Comparison of ENCODE assay signal across 8 cellular contexts in genomic region chr1:234975122-234975940, GRCh38.
A peak's percentile ranks its signal among the peaks of the same experiment; 100 is the strongest.
DNase-seq lines count a peak whose midpoint lies in the region; ATAC-seq lines count a peak whose summit lies in the region.

No MANE protein-coding gene starts in this region.

- H3K36me3 ChIP-seq in skeletal muscle tissue (ENCODE audit: control insufficient read depth in 3 of 3, insufficient read depth in 3 of 3, low read length in 3 of 3), result no peaks in the 10 kb centered on the region

- H3K27ac ChIP-seq in skeletal muscle tissue (ENCODE audit: low read depth, low read length), result peak overlapping the region; percentile 73

- H3K27me3 ChIP-seq in skeletal muscle tissue (ENCODE audit: control insufficient read depth in 3 of 3, insufficient read depth in 3 of 3, low read length in 3 of 3), result no peaks in the 10 kb centered on the region

- peaks cover 56 to 96% (median 72%) of the 10 kb centered on the region in 3 donors for H3K4me1 ChIP-seq in skeletal muscle tissue (ENCODE audit: control insufficient read depth in 3 of 3, insufficient read depth in 3 of 3, low read length in 3 of 3)

- H3K4me3 ChIP-seq in skeletal muscle tissue (ENCODE audit: low read length in 3 of 3), result no peak overlapping the region

- DNase-seq in AG08396 (ENCODE audit: low spot score), result peak; percentile 39
- peak; percentile 93 for DNase-seq in HT-29 (ENCODE audit: low spot score)
- DNase-seq in SKM-1 (lab: John Stamatoyannopoulos, UW; ENCODE audit: unreplicated experiment), result peak; percentile 88
- peak; percentile 93 for DNase-seq in fibroblast of peridontal ligament (ENCODE audit: extremely low read depth)
- no peak for DNase-seq in occipital lobe (lab: John Stamatoyannopoulos, UW)

- H3K9me3 ChIP-seq in skeletal muscle tissue (ENCODE audit: control insufficient read depth in 3 of 3, low read length in 3 of 3), result no peaks in the 10 kb centered on the region

- no peak overlapping the region for H3K9ac ChIP-seq in skeletal muscle tissue (ENCODE audit: low read depth in 1 of 3, low read length in 3 of 3)

- ATAC-seq in HG02798 (IDR thresholded peaks at IDR 0.05; ENCODE audit: poor library complexity, unreplicated experiment) (no peak), HG02840 (IDR thresholded peaks at IDR 0.05; ENCODE audit: low FRiP score, unreplicated experiment) (no peak)
